Comparison of ENCODE assay signal across 19 cellular contexts in the genomic region with DNA sequence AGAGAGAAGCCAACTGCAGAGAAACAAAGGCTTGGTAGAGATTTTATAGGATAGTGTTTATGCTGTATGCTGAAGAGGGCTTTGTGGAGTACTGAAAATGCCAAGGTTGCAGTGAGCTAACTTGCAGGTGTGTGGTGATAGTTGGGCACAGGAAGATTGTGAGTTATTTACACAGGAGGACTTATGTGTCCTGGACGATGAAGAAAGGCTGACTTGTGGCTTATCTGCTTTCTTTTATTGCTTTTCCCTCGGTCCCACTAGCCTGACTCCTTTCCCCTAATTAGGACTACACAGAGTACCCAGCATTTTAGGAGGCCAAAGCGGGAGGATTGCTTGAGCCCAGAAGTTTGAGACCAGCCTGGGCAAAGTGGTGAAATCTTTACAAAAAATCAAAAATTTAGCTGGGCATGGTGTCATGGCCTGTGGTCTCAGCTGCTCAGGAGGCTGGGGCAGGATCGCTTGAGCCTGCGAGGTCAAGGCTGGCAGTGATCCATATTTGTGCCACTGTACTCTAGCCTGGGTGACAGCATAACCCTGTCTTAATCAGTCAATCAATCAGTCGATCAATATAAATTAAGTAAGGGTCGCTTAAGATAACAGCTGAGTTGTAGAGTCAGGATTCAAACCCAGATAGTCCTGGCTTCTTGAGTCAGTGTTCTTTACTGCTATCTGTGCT.
A peak's percentile ranks its signal among the peaks of the same experiment; 100 is the strongest.
DNase-seq lines count a peak whose midpoint lies in the region; ATAC-seq and TF ChIP-seq lines count a peak whose summit lies in the region.
"Had no signal": no experiment of that assay in that cellular context is flagged by ENCODE, and none has a peak within 500 bp of the region (broad histone marks: within the 10 kb centered on the region; RNA-seq: fewer than 3 reads in every experiment).

No MANE protein-coding gene starts in this region.

- no peak for TF ChIP-seq CTCF in OCI-LY1 (IDR thresholded peaks at IDR 0.05; ENCODE audit: low read length)
- no peak for TF ChIP-seq CTCF in psoas muscle (IDR thresholded peaks at IDR 0.05)
- TF ChIP-seq CTCF in smooth muscle cell (IDR thresholded peaks at IDR 0.05; ENCODE audit: borderline replicate concordance, insufficient read depth, poor library complexity, severe bottlenecking): no peak

- intact Hi-C loops in psoas muscle (cut with DNase I): no loop called here

- H3K79me2 ChIP-seq in OCI-LY1 (ENCODE audit: insufficient read depth, low read length): peaks cover 96% of the 10 kb centered on the region
- peaks cover 100% of the 10 kb centered on the region for H3K79me2 ChIP-seq in smooth muscle cell (ENCODE audit: low read depth)

- peak overlapping the region; percentile 65 for H3K27ac Mint-ChIP-seq in activated naive CD4-positive, alpha-beta T cell treated with anti-CD3 and anti-CD28 coated beads, Interleukin-2, amount 50 U/mL, for 24 hours
- peak overlapping the region in 5 of 6 donors; percentile 42 to 67 (median 56) for H3K27ac Mint-ChIP-seq in immature natural killer cell

- no peaks in the 10 kb centered on the region for H3K9me3 Mint-ChIP-seq in activated naive CD4-positive, alpha-beta T cell treated with anti-CD3 and anti-CD28 coated beads, Interleukin-2, amount 50 U/mL, for 24 hours
- no peaks in the 10 kb centered on the region for H3K9me3 Mint-ChIP-seq in immature natural killer cell
- H3K9me3 Mint-ChIP-seq: activated CD4-positive, alpha-beta memory T cell treated with anti-CD3 and anti-CD28 coated beads for 36 hours; central memory CD8-positive, alpha-beta T cell; T-cell had no signal

- peaks cover 9% of the 10 kb centered on the region for H3K36me3 Mint-ChIP-seq in activated naive CD4-positive, alpha-beta T cell treated with anti-CD3 and anti-CD28 coated beads, Interleukin-2, amount 50 U/mL, for 24 hours
- no peaks in the 10 kb centered on the region for H3K36me3 Mint-ChIP-seq in immature natural killer cell
- H3K36me3 Mint-ChIP-seq: activated CD4-positive, alpha-beta memory T cell treated with anti-CD3 and anti-CD28 coated beads for 36 hours; T-cell had no signal

- H2AFZ ChIP-seq in OCI-LY1 (ENCODE audit: low read length): no peak overlapping the region
- no peak overlapping the region for H2AFZ ChIP-seq in smooth muscle cell (ENCODE audit: low read depth)

- H3K4me1 Mint-ChIP-seq in activated naive CD4-positive, alpha-beta T cell treated with anti-CD3 and anti-CD28 coated beads, Interleukin-2, amount 50 U/mL, for 24 hours: peaks cover 60% of the 10 kb centered on the region
- H3K4me1 Mint-ChIP-seq in immature natural killer cell: peaks cover 28 to 59% of the 10 kb centered on the region in 2 donors

- whole genome bisulfite sequencing in psoas muscle, 3 donors: 70 to 82% (median 72%) methylated on average over 7 of the region's 7 CpGs
- 77% methylated on average over 7 of the region's 7 CpGs for WGBS in smooth muscle cell (ENCODE audit: low lambda C conversion rate)

- no peaks in the 10 kb centered on the region for H3K9me3 ChIP-seq in OCI-LY1 (ENCODE audit: low read length)
- H3K9me3 ChIP-seq in psoas muscle: no peaks in the 10 kb centered on the region
- H3K9me3 ChIP-seq in smooth muscle cell (replicated peaks; ENCODE audit: low read depth): no peaks in the 10 kb centered on the region
- H3K9me3 ChIP-seq: A549, heart left ventricle, thyroid gland had no signal

- H3F3A ChIP-seq in OCI-LY1 (ENCODE audit: insufficient read depth, low read length): no peaks in the 10 kb centered on the region
- no peaks in the 10 kb centered on the region for H3F3A ChIP-seq in smooth muscle cell (ENCODE audit: low read depth)

- H3K27me3 Mint-ChIP-seq in activated naive CD4-positive, alpha-beta T cell treated with anti-CD3 and anti-CD28 coated beads, Interleukin-2, amount 50 U/mL, for 24 hours: no peaks in the 10 kb centered on the region
- no peaks in the 10 kb centered on the region for H3K27me3 Mint-ChIP-seq in immature natural killer cell (ENCODE audit: low read depth in 3 of 3)
- H3K27me3 Mint-ChIP-seq: activated CD4-positive, alpha-beta memory T cell treated with anti-CD3 and anti-CD28 coated beads for 36 hours; central memory CD8-positive, alpha-beta T cell; T-cell had no signal

- peak overlapping the region; percentile 34; the same call in 1 of the 2 replicates for H3K9ac ChIP-seq in OCI-LY1 (ENCODE audit: low read length)
- H3K9ac ChIP-seq in smooth muscle cell (ENCODE audit: low read depth): no peak overlapping the region

- H4K20me1 ChIP-seq in OCI-LY1 (ENCODE audit: insufficient read depth, low read length): no peaks in the 10 kb centered on the region
- H4K20me1 ChIP-seq in smooth muscle cell (ENCODE audit: low read depth): peaks cover 100% of the 10 kb centered on the region

- ATAC-seq in psoas muscle (no peak), SK-N-SH treated with all-trans-retinoic acid at 6 μM for 48 hours (no peak; the same call in 2 of the 3 replicates)
- ATAC-seq: Right ventricle myocardium inferior, T-cell had no signal

- H3K4me3 ChIP-seq in OCI-LY1 (ENCODE audit: low read depth, low read length, poor library complexity, severe bottlenecking) (no peak overlapping the region), psoas muscle (no peak overlapping the region), smooth muscle cell (no peak overlapping the region)
- H3K4me3 ChIP-seq: A549, heart left ventricle, lung, thyroid gland had no signal

- H3K9me2 ChIP-seq in OCI-LY1 (ENCODE audit: low read depth, low read length): no peaks in the 10 kb centered on the region

- H3K36me3 ChIP-seq in OCI-LY1 (ENCODE audit: insufficient read depth, low read length): no peaks in the 10 kb centered on the region
- H3K36me3 ChIP-seq in psoas muscle (ENCODE audit: insufficient read depth in 1 of 2, low read depth in 1 of 2): no peaks in the 10 kb centered on the region
- H3K36me3 ChIP-seq in smooth muscle cell (ENCODE audit: low read depth): no peaks in the 10 kb centered on the region
- H3K36me3 ChIP-seq: heart left ventricle, thyroid gland had no signal

- no peak overlapping the region for H3K4me3 Mint-ChIP-seq in activated naive CD4-positive, alpha-beta T cell treated with anti-CD3 and anti-CD28 coated beads, Interleukin-2, amount 50 U/mL, for 24 hours
- peak overlapping the region in 1 of 5 donors; percentile 2 for H3K4me3 Mint-ChIP-seq in immature natural killer cell
- H3K4me3 Mint-ChIP-seq: activated CD4-positive, alpha-beta memory T cell treated with anti-CD3 and anti-CD28 coated beads for 36 hours; central memory CD8-positive, alpha-beta T cell; T-cell had no signal

- H3K27me3 ChIP-seq in OCI-LY1 (ENCODE audit: insufficient read depth, low read length) (no peaks in the 10 kb centered on the region), psoas muscle (ENCODE audit: insufficient read depth in 3 of 3, low read length in 2 of 3) (no peaks in the 10 kb centered on the region), smooth muscle cell (ENCODE audit: low read depth) (no peaks in the 10 kb centered on the region)
- H3K27me3 ChIP-seq: heart left ventricle, thyroid gland had no signal

- H3K4me1 ChIP-seq in OCI-LY1 (ENCODE audit: insufficient read depth, low read length, severe bottlenecking): peaks cover 89% of the 10 kb centered on the region
- peaks cover 70% of the 10 kb centered on the region for H3K4me1 ChIP-seq in psoas muscle
- H3K4me1 ChIP-seq in smooth muscle cell (ENCODE audit: low read depth): no peaks in the 10 kb centered on the region

- H3K27ac ChIP-seq in OCI-LY1 (ENCODE audit: low read depth, low read length, poor library complexity, severe bottlenecking) (peak overlapping the region; percentile 98), psoas muscle (peak overlapping the region; percentile 73), smooth muscle cell (ENCODE audit: low read depth) (no peak overlapping the region)
- H3K27ac ChIP-seq: A549, thyroid gland had no signal

- no peak for DNase-seq in activated naive CD4-positive, alpha-beta T cell treated with anti-CD3 and anti-CD28 coated beads, Interleukin-2, amount 50 U/mL, for 16 hours
- DNase-seq in immature natural killer cell (no peak), psoas muscle (no peak), DMS 273 treated with DMSO at 0.1 percent for 48 hours (lab: John Stamatoyannopoulos, UW) (no peak), smooth muscle cell (lab: John Stamatoyannopoulos, UW; ENCODE audit: unreplicated experiment) (no peak)
- DNase-seq: activated CD4-positive, alpha-beta memory T cell treated with anti-CD3 and anti-CD28 coated beads for 36 hours; effector CD4-positive, alpha-beta T cell; GOT3; heart left ventricle; NCI-H2081; T-cell; thyroid gland had no signal

- peak overlapping the region; percentile 44; the same call in 1 of the 2 replicates for H3K4me2 ChIP-seq in OCI-LY1 (ENCODE audit: low read length)
- no peak overlapping the region for H3K4me2 ChIP-seq in smooth muscle cell
- H3K4me2 ChIP-seq: A549 had no signal

TF ChIP-seq in SK-N-SH treated with all-trans-retinoic acid at 6 μM for 48 hours, 23 proteins besides CTCF, POLR2A, EP300 and RAD21 (continues in another document):
- no peak for TF ChIP-seq ZC3H10 (CRISPR knock-in tag; IDR thresholded peaks at IDR 0.05)
- TF ChIP-seq, protein P1, sequence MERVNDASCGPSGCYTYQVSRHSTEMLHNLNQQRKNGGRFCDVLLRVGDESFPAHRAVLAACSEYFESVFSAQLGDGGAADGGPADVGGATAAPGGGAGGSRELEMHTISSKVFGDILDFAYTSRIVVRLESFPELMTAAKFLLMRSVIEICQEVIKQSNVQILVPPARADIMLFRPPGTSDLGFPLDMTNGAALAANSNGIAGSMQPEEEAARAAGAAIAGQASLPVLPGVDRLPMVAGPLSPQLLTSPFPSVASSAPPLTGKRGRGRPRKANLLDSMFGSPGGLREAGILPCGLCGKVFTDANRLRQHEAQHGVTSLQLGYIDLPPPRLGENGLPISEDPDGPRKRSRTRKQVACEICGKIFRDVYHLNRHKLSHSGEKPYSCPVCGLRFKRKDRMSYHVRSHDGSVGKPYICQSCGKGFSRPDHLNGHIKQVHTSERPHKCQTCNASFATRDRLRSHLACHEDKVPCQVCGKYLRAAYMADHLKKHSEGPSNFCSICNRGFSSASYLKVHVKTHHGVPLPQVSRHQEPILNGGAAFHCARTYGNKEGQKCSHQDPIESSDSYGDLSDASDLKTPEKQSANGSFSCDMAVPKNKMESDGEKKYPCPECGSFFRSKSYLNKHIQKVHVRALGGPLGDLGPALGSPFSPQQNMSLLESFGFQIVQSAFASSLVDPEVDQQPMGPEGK (CRISPR knock-in tag; IDR thresholded peaks at IDR 0.05; ENCODE audit: borderline replicate concordance): no peak
